ENCODE assay signal across 8 cellular contexts in genomic region chr1:91732291-91732953, GRCh38.
DNase-seq lines count a peak whose midpoint lies in the region; ATAC-seq, FAIRE-seq and TF ChIP-seq lines count a peak whose summit lies in the region.

No MANE protein-coding gene starts in this region.

- no TSS peak for BruUV-seq in HepG2 (replicated peaks; lab: Mats Ljungman, UMichigan)

- 96% methylated on average over 11 of the region's 12 CpGs for WGBS in HepG2 (ENCODE audit: low lambda C conversion rate)

- CTCF ChIA-PET in HepG2 (lab: Yijun Ruan, JAX; ENCODE audit: low intra/inter-chr PET ratio, low total read pairs): no interaction called here

- H2AFZ ChIP-seq in HepG2 (ENCODE audit: low read length): no peak overlapping the region

- H3K27me3 Mint-ChIP-seq in activated T-helper 17 cell treated with anti-CD3 and anti-CD28 coated beads, Interleukin-2, amount 50 U/mL, for 72 hours: no peaks in the 10 kb centered on the region

- no peak overlapping the region for H3K4me2 ChIP-seq in HepG2 (ENCODE audit: low read depth, low read length)

- in situ Hi-C loops in HepG2 (cut with HindIII; ENCODE audit: extremely low pct_ligation_motif_present, low pct_unique_long_range_greater_than_20kb): no loop called here

- peak overlapping the region; percentile 57 for H3K27ac Mint-ChIP-seq in activated T-helper 17 cell treated with anti-CD3 and anti-CD28 coated beads, Interleukin-2, amount 50 U/mL, for 72 hours

- no peak overlapping the region for H3K9ac ChIP-seq in HepG2 (ENCODE audit: insufficient read depth, low read depth, low read length)

- no peak overlapping the region for H3K4me3 ChIP-seq in HepG2 (replicated peaks in 1 of 3; ENCODE audit: insufficient read depth in 1 of 3, low read depth in 2 of 3, low read length in 3 of 3)

- POLR2A ChIA-PET in HepG2 (lab: Yijun Ruan, JAX): no interaction called here

- no peak for TF ChIP-seq POLR2A in HepG2 (IDR thresholded peaks at IDR 0.05; ENCODE audit: insufficient read depth in 1 of 2, low read depth in 2 of 2, low read length in 2 of 2)

- no peaks in the 10 kb centered on the region for H3K9me3 ChIP-seq in HepG2 (ENCODE audit: low read length)

- peaks cover 27 to 85% of the 10 kb centered on the region in 2 experiments for H3K36me3 ChIP-seq in HepG2 (replicated peaks in 1 of 2; ENCODE audit: control insufficient read depth in 1 of 2, insufficient read depth in 2 of 2, low read length in 2 of 2)

- H3K27ac ChIP-seq in HepG2 (ENCODE audit: extremely low read length, insufficient read depth, low read length): no peak overlapping the region

- H3K79me2 ChIP-seq in HepG2 (ENCODE audit: insufficient read depth, low read length): peaks cover 9% of the 10 kb centered on the region

- no peaks in the 10 kb centered on the region for H3K27me3 ChIP-seq in HepG2 (ENCODE audit: control insufficient read depth in 1 of 2, insufficient read depth in 2 of 2, low read length in 2 of 2)

- TF ChIP-seq EP300 in HepG2 (IDR thresholded peaks at IDR 0.05; ENCODE audit: low read depth in 2 of 2, low read length in 2 of 2) (no peak), HepG2 (CRISPR knock-in tag; IDR thresholded peaks at IDR 0.05; ENCODE audit: borderline replicate concordance) (no peak)

- FAIRE-seq in HepG2 (lab: Jason Lieb, UNC) (no peak), urothelium cell line (lab: Jason Lieb, UNC) (no peak)

- no peak for TF ChIP-seq CTCF in HepG2 (CRISPR knock-in tag; IDR thresholded peaks at IDR 0.05)

- TF ChIP-seq RAD21 in HepG2 (CRISPR knock-in tag; IDR thresholded peaks at IDR 0.05): no peak

- intact Hi-C loops in HepG2 (cut with micrococcal nuclease; ENCODE audit: unreplicated experiment): no loop called here

- peaks cover 4% of the 10 kb centered on the region; the same call in 1 of the 2 replicates for H4K20me1 ChIP-seq in HepG2 (ENCODE audit: insufficient read depth, low read length)

- H3K4me1 ChIP-seq in HepG2 (ENCODE audit: insufficient read depth, low read length): peaks cover 31% of the 10 kb centered on the region

- H3K4me1 Mint-ChIP-seq in activated T-helper 17 cell treated with anti-CD3 and anti-CD28 coated beads, Interleukin-2, amount 50 U/mL, for 72 hours: peaks cover 34% of the 10 kb centered on the region

- peak; percentile 66 for ATAC-seq in HG03432 (IDR thresholded peaks at IDR 0.05; ENCODE audit: unreplicated experiment)
- ATAC-seq in activated T-helper 17 cell treated with anti-CD3 and anti-CD28 coated beads, Interleukin-2, amount 50 U/mL, for 72 hours (replicated peaks): peak; percentile 77
- ATAC-seq in HepG2: no peak
- ATAC-seq in GM19023 (IDR thresholded peaks at IDR 0.05; ENCODE audit: unreplicated experiment): no peak
- no peak for ATAC-seq in GM18873 (IDR thresholded peaks at IDR 0.05; ENCODE audit: low FRiP score, unreplicated experiment)

- H3K4me3 Mint-ChIP-seq in activated T-helper 17 cell treated with anti-CD3 and anti-CD28 coated beads, Interleukin-2, amount 50 U/mL, for 72 hours: peak overlapping the region; percentile 64

- H3K9me3 Mint-ChIP-seq in activated T-helper 17 cell treated with anti-CD3 and anti-CD28 coated beads, Interleukin-2, amount 50 U/mL, for 72 hours: no peaks in the 10 kb centered on the region

- DNase-seq in DMS 273 treated with DMSO at 0.1 percent for 48 hours (lab: John Stamatoyannopoulos, UW) (peak; percentile 22), HepG2 (ENCODE audit: low spot score) (no peak), urothelium cell line (ENCODE audit: low spot score) (peak; percentile 76), SKM-1 treated with dmso at 0.1 percent for 144 hours (lab: John Stamatoyannopoulos, UW; ENCODE audit: unreplicated experiment) (no peak)

- H3K36me3 Mint-ChIP-seq in activated T-helper 17 cell treated with anti-CD3 and anti-CD28 coated beads, Interleukin-2, amount 50 U/mL, for 72 hours (ENCODE audit: low read depth): peaks cover 19% of the 10 kb centered on the region

TF ChIP-seq in HepG2, 621 proteins besides CTCF, POLR2A, EP300 and RAD21:
- TF ChIP-seq AGO2 (optimal IDR thresholded peaks at IDR 0.05; ENCODE audit: low read depth, low read length) (peak; percentile 20), POLR2G (IDR thresholded peaks at IDR 0.05; ENCODE audit: low read depth, low read length) (peak; percentile 26; the same call in 1 of the 2 replicates), ZNF570 (CRISPR knock-in tag; IDR thresholded peaks at IDR 0.05; ENCODE audit: borderline replicate concordance) (no peak)

Comparison
In these comparisons a context has a peak if more than half of its experiments do, and no peak if none do; other contexts are left out.
1. DNase-seq: peak in DMS 273 treated with DMSO at 0.1 percent for 48 hours (single experiment) and urothelium cell line (single experiment); none in HepG2 (single experiment) and SKM-1 treated with dmso at 0.1 percent for 144 hours (single experiment).
2. ATAC-seq: peak in HG03432 (single experiment) and activated T-helper 17 cell treated with anti-CD3 and anti-CD28 coated beads, Interleukin-2, amount 50 U/mL, for 72 hours (single experiment); none in HepG2 (single experiment), GM19023 (single experiment) and GM18873 (single experiment).